16 cellular contexts compared by ENCODE assay signal in the genomic region with DNA sequence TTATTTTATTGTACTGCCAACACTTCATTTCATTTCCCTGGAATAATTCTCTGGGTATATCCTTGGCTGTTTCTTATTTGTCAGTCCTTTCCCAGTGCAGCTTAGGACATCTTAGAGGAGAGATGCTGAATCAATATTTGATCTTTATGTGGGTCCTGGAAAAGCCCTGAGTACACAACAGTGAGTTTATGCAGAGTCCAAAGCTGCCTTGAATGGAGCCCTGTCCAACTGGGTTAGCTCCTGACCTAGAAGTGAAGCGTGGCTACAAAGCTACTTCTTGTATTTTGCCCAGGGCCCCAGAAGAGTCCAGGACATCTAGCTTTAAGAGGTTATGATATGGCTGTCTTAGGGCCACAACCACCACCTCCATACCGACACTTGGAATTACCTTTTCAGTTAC.
DNase-seq lines count a peak whose midpoint lies in the region; TF ChIP-seq lines count a peak whose summit lies in the region.
"Had no signal": no experiment of that assay in that cellular context is flagged by ENCODE, and none has a peak within 500 bp of the region (broad histone marks: within the 10 kb centered on the region; RNA-seq: fewer than 3 reads in every experiment).

No MANE protein-coding gene starts in this region.

- H3K4me1 ChIP-seq in stomach (peaks cover 0 to 14% (median 2%) of the 10 kb centered on the region in 4 donors), esophagus squamous epithelium (no peaks in the 10 kb centered on the region)
- H3K4me1 ChIP-seq: A549; BLaER1 treated with 17β-estradiol and CSF1 and Interleukin-3, amounts not matched to agents 10 nM and 100 nM; Caco-2 had no signal

- H3K36me3 ChIP-seq in stomach = no peaks in the 10 kb centered on the region
- no peaks in the 10 kb centered on the region for H3K36me3 ChIP-seq in esophagus squamous epithelium
- H3K36me3 ChIP-seq: BLaER1 treated with 17β-estradiol and CSF1 and Interleukin-3, amounts not matched to agents 10 nM and 100 nM had no signal

- TF ChIP-seq POLR2A in stomach (IDR thresholded peaks at IDR 0.05) = no peak
- no peak for TF ChIP-seq POLR2A in esophagus squamous epithelium (IDR thresholded peaks at IDR 0.05)

- H3K27me3 ChIP-seq in stomach (no peaks in the 10 kb centered on the region), esophagus squamous epithelium (no peaks in the 10 kb centered on the region)
- H3K27me3 ChIP-seq: BLaER1 treated with 17β-estradiol and CSF1 and Interleukin-3, amounts not matched to agents 10 nM and 100 nM had no signal

- TF ChIP-seq CTCF in VCaP (conservative IDR thresholded peaks at IDR 0.05) = no peak
- no peak for TF ChIP-seq CTCF in stomach (IDR thresholded peaks at IDR 0.05)
- TF ChIP-seq CTCF in esophagus squamous epithelium (IDR thresholded peaks at IDR 0.05) = no peak

- no peaks in the 10 kb centered on the region for H3K9me3 ChIP-seq in stomach
- H3K9me3 ChIP-seq in esophagus squamous epithelium = no peaks in the 10 kb centered on the region
- H3K9me3 ChIP-seq: A549; BLaER1 treated with 17β-estradiol and CSF1 and Interleukin-3, amounts not matched to agents 10 nM and 100 nM; Caco-2 had no signal

- intact Hi-C loops in stomach (cut with DNase I; ENCODE audit: low total_unique reads) = no loop called here
- intact Hi-C loops in esophagus squamous epithelium (cut with DNase I) = no loop called here

- TF ChIP-seq EP300 in stomach (IDR thresholded peaks at IDR 0.05) = no peak

- WGBS in stomach, 5 donors = 47 to 68% (median 55%) methylated on average over 2 of the region's 2 CpGs
- 57 to 81% methylated on average over 1 to 2 of the region's 2 CpGs for WGBS in esophagus squamous epithelium, 2 donors

- H3K4me3 ChIP-seq in stomach (no peak overlapping the region), esophagus squamous epithelium (no peak overlapping the region)
- H3K4me3 ChIP-seq: A549; BLaER1 treated with 17β-estradiol and CSF1 and Interleukin-3, amounts not matched to agents 10 nM and 100 nM had no signal

- DNase-seq in DMS53 (lab: John Stamatoyannopoulos, UW) (peak; percentile 21), DMS53 treated with DMSO at 0.1 percent for 48 hours (lab: John Stamatoyannopoulos, UW; ENCODE audit: unreplicated experiment) (no peak), stomach (peak; percentile 28), esophagus squamous epithelium (lab: John Stamatoyannopoulos, UW) (no peak)
- no peak for DNase-seq in activated T-cell treated with anti-CD3 and anti-CD28 coated beads, Interleukin-2, amount 50 U/mL, for 48 hours
- DNase-seq: AML-193; Calu3; CD4-positive, alpha-beta T cell; CD8-positive, alpha-beta T cell; GF-D8 had no signal

- H3K27ac ChIP-seq in VCaP (peak overlapping the region; percentile 67), stomach (peak overlapping the region in 1 of 5 donors; percentile 13), esophagus squamous epithelium (no peak overlapping the region)
- H3K27ac ChIP-seq: 22Rv1; A549; BLaER1 treated with 17β-estradiol and CSF1 and Interleukin-3, amounts not matched to agents 10 nM and 100 nM; C4-2B had no signal

Comparison
In these comparisons a context has a peak if more than half of its experiments do, and no peak if none do; other contexts are left out.
1. DNase-seq: peak in DMS53 (single experiment) and stomach (single experiment); none in DMS53 treated with DMSO at 0.1 percent for 48 hours (single experiment), activated T-cell treated with anti-CD3 and anti-CD28 coated beads, Interleukin-2, amount 50 U/mL, for 48 hours (0 of 2) and esophagus squamous epithelium (single experiment).